14 cellular contexts compared by ENCODE assay signal in the genomic region with DNA sequence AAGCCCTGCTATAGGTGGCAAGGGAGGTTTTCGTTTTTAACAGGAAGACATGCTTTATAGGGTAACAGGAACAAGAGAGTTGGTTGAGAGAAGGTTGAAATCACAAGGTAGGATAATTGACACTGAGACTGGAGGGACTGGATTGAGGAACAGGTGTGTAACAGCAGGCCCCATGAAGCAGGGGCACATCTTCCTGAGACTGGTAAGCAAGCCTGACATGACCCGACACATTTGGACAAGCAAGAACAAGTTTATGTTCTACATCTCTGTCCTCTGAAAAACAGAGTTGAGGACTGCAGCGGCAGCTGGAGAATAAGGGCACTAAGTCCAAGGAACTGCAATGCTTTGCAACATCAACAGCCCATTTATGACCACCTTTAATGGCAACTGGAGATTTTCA. TPM values are rescaled to one million over a fixed set of nuclear protein-coding genes. Genes with fewer than 3 reads are reported as not detected.
DNase-seq lines count a peak whose midpoint lies in the region; ATAC-seq and TF ChIP-seq lines count a peak whose summit lies in the region.
"Had no signal": no experiment of that assay in that cellular context is flagged by ENCODE, and none has a peak within 500 bp of the region (broad histone marks: within the 10 kb centered on the region; RNA-seq: fewer than 3 reads in every experiment).

No MANE protein-coding gene starts in this region.

- H3K36me3 Mint-ChIP-seq in HFFc6 (ENCODE audit: low read depth): peaks cover 52% of the 10 kb centered on the region
- peaks cover 33% of the 10 kb centered on the region for H3K36me3 Mint-ChIP-seq in activated naive CD8-positive, alpha-beta T cell treated with anti-CD3 and anti-CD28 coated beads, Interleukin-2, amount 10 ng/mL, durations not matched to agents 7 days and 5 days
- peaks cover 76% of the 10 kb centered on the region for H3K36me3 Mint-ChIP-seq in nephron progenitor cell (ENCODE audit: low read depth)

- peaks cover 84% of the 10 kb centered on the region for H3F3A ChIP-seq in SK-N-SH (replicated peaks; ENCODE audit: insufficient read depth)

- TF ChIP-seq EP300 in SK-N-SH (IDR thresholded peaks at IDR 0.05; ENCODE audit: borderline replicate concordance in 1 of 2, low read depth in 1 of 2, low read length in 1 of 2): no peak

- 79% methylated on average over 3 of the region's 3 CpGs for WGBS in SK-N-SH (ENCODE audit: low lambda C conversion rate)

- 0 out of 2 replicates have a peak overlapping the region, but pooled peaks have one; percentile 35 for H3K4me2 ChIP-seq in SK-N-SH

- H4K20me1 ChIP-seq in SK-N-SH (ENCODE audit: insufficient read depth): peaks cover 76% of the 10 kb centered on the region

- H3K9ac ChIP-seq in SK-N-SH: no peak overlapping the region

- peak overlapping the region in 1 of 2 experiments; percentile 75; a peak in 1 of 4 replicates for H3K27ac ChIP-seq in SK-N-SH (ENCODE audit: low read depth in 2 of 2, low read length in 1 of 2)
- H3K27ac ChIP-seq: heart right ventricle, testis had no signal

- H3K4me1 Mint-ChIP-seq in HFFc6 (ENCODE audit: low read depth) (peaks cover 69% of the 10 kb centered on the region), nephron progenitor cell (peaks cover 47% of the 10 kb centered on the region)
- H3K4me1 Mint-ChIP-seq in activated naive CD8-positive, alpha-beta T cell treated with anti-CD3 and anti-CD28 coated beads, Interleukin-2, amount 10 ng/mL, durations not matched to agents 7 days and 5 days: peaks cover 33% of the 10 kb centered on the region

- H3K4me3 ChIP-seq in SK-N-SH (ENCODE audit: low read depth in 2 of 2, low read length in 1 of 2): no peak overlapping the region
- H3K4me3 ChIP-seq: heart right ventricle, testis had no signal

- peaks cover 50% of the 10 kb centered on the region for H3K79me2 ChIP-seq in SK-N-SH (ENCODE audit: insufficient read depth)

- TF ChIP-seq CTCF in SK-N-SH (IDR thresholded peaks at IDR 0.05) (no peak), HFFc6 (IDR thresholded peaks at IDR 0.05) (no peak), nephron progenitor cell (IDR thresholded peaks at IDR 0.05) (no peak), GM10266 (IDR thresholded peaks at IDR 0.05; ENCODE audit: control insufficient read depth, insufficient read depth, low read depth, missing control alignments) (no peak)

- H3K36me3 ChIP-seq in SK-N-SH (replicated peaks in 1 of 2; ENCODE audit: control insufficient read depth in 1 of 2, insufficient read depth in 2 of 2, low read length in 1 of 2): peaks cover 68 to 77% of the 10 kb centered on the region in 2 experiments

- no peak overlapping the region for H2AFZ ChIP-seq in SK-N-SH (ENCODE audit: low read depth)

- no peaks in the 10 kb centered on the region for H3K9me3 ChIP-seq in SK-N-SH
- H3K9me3 ChIP-seq: heart right ventricle, testis had no signal

- CTCF ChIA-PET in SK-N-SH (lab: Yijun Ruan, JAX): interaction anchor here (1.0 kb wide), 1 partner anchor 384 kb away, joined by 3 read pairs; no protein-coding TSS in a partner anchor

- H3K27ac Mint-ChIP-seq in HFFc6: peak overlapping the region; percentile 80
- H3K27ac Mint-ChIP-seq in activated naive CD8-positive, alpha-beta T cell treated with anti-CD3 and anti-CD28 coated beads, Interleukin-2, amount 10 ng/mL, durations not matched to agents 7 days and 5 days: peak overlapping the region; percentile 76
- H3K27ac Mint-ChIP-seq in nephron progenitor cell: peak overlapping the region; percentile 97

- ATAC-seq in SK-N-SH treated with all-trans-retinoic acid at 6 μM for 48 hours: no peak
- ATAC-seq in activated naive CD8-positive, alpha-beta T cell treated with anti-CD3 and anti-CD28 coated beads, Interleukin-2, amount 10 ng/mL, durations not matched to agents 7 days and 5 days (ENCODE audit: low read depth): no peak
- ATAC-seq: heart right ventricle, left lobe of liver had no signal

- peaks cover 6% of the 10 kb centered on the region; the same call in 1 of the 2 replicates for H3K27me3 Mint-ChIP-seq in HFFc6 (ENCODE audit: insufficient read depth)
- H3K27me3 Mint-ChIP-seq in activated naive CD8-positive, alpha-beta T cell treated with anti-CD3 and anti-CD28 coated beads, Interleukin-2, amount 10 ng/mL, durations not matched to agents 7 days and 5 days: no peaks in the 10 kb centered on the region
- no peaks in the 10 kb centered on the region for H3K27me3 Mint-ChIP-seq in nephron progenitor cell (ENCODE audit: low read depth, poor library complexity)

- TF ChIP-seq RAD21 in SK-N-SH (IDR thresholded peaks at IDR 0.05; ENCODE audit: low read length): no peak

- DNase-seq in SK-N-SH (no peak), HFFc6 (no peak), nephron progenitor cell (no peak), epidermal melanocyte (ENCODE audit: insufficient read length, low spot score) (no peak), GM10266 (ENCODE audit: extremely low spot score) (no peak)
- no peak for DNase-seq in activated naive CD8-positive, alpha-beta T cell treated with anti-CD3 and anti-CD28 coated beads, Interleukin-2, amount 10 ng/mL, durations not matched to agents 7 days and 5 days
- no peak for DNase-seq in stimulated activated CD4-positive, alpha-beta T cell treated with anti-CD3 and anti-CD28 coated beads, Interleukin-1b, Interleukin-23, amount 100 ng/mL, for 48 hours
- DNase-seq: heart right ventricle, NCI-H1436 treated with DMSO at 0.1 percent for 48 hours, NCI-H526 treated with DMSO at 0.1 percent for 48 hours, testis had no signal

- H3K9me2 ChIP-seq in SK-N-SH: no peaks in the 10 kb centered on the region

- peaks cover 30 to 56% of the 10 kb centered on the region in 2 experiments for H3K4me1 ChIP-seq in SK-N-SH (ENCODE audit: control insufficient read depth in 1 of 2, insufficient read depth in 2 of 2, low read depth in 1 of 2, low read length in 1 of 2)
- H3K4me1 ChIP-seq: testis had no signal

- POLR2A ChIA-PET in SK-N-SH (lab: Yijun Ruan, JAX): no interaction called here
- POLR2A ChIA-PET in activated naive CD8-positive, alpha-beta T cell treated with anti-CD3 and anti-CD28 coated beads, Interleukin-2, amount 10 ng/mL, durations not matched to agents 7 days and 5 days (lab: Charles Lee): no interaction called here

- no peaks in the 10 kb centered on the region for H3K9me3 Mint-ChIP-seq in HFFc6
- no peaks in the 10 kb centered on the region for H3K9me3 Mint-ChIP-seq in activated naive CD8-positive, alpha-beta T cell treated with anti-CD3 and anti-CD28 coated beads, Interleukin-2, amount 10 ng/mL, durations not matched to agents 7 days and 5 days
- no peaks in the 10 kb centered on the region for H3K9me3 Mint-ChIP-seq in nephron progenitor cell

- H3K27me3 ChIP-seq in SK-N-SH (ENCODE audit: insufficient read depth): no peaks in the 10 kb centered on the region
- H3K27me3 ChIP-seq: heart right ventricle, testis had no signal

- H3K4me3 Mint-ChIP-seq in HFFc6 (peak overlapping the region; percentile 50), nephron progenitor cell (no peak overlapping the region)
- H3K4me3 Mint-ChIP-seq in activated naive CD8-positive, alpha-beta T cell treated with anti-CD3 and anti-CD28 coated beads, Interleukin-2, amount 10 ng/mL, durations not matched to agents 7 days and 5 days: peak overlapping the region; percentile 23

TF ChIP-seq in SK-N-SH treated with all-trans-retinoic acid at 6 μM for 48 hours, 23 proteins besides CTCF, POLR2A, EP300 and RAD21 (continues in another document):
- no peak for TF ChIP-seq CSDC2 (CRISPR knock-in tag; IDR thresholded peaks at IDR 0.05)
- TF ChIP-seq, protein P1, sequence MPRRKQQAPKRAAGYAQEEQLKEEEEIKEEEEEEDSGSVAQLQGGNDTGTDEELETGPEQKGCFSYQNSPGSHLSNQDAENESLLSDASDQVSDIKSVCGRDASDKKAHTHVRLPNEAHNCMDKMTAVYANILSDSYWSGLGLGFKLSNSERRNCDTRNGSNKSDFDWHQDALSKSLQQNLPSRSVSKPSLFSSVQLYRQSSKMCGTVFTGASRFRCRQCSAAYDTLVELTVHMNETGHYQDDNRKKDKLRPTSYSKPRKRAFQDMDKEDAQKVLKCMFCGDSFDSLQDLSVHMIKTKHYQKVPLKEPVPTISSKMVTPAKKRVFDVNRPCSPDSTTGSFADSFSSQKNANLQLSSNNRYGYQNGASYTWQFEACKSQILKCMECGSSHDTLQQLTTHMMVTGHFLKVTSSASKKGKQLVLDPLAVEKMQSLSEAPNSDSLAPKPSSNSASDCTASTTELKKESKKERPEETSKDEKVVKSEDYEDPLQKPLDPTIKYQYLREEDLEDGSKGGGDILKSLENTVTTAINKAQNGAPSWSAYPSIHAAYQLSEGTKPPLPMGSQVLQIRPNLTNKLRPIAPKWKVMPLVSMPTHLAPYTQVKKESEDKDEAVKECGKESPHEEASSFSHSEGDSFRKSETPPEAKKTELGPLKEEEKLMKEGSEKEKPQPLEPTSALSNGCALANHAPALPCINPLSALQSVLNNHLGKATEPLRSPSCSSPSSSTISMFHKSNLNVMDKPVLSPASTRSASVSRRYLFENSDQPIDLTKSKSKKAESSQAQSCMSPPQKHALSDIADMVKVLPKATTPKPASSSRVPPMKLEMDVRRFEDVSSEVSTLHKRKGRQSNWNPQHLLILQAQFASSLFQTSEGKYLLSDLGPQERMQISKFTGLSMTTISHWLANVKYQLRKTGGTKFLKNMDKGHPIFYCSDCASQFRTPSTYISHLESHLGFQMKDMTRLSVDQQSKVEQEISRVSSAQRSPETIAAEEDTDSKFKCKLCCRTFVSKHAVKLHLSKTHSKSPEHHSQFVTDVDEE (CRISPR knock-in tag; IDR thresholded peaks at IDR 0.05): no peak
- TF ChIP-seq SNAI2 (CRISPR knock-in tag; IDR thresholded peaks at IDR 0.05): no peak

RNA-seq across cellular contexts. Expression of a gene that starts 5.2 kb away (rescaled TPM):
- polyA plus RNA-seq in SK-N-SH (2012; rRNA removed): 2,440 and 2,716 TPM in 2 replicates
- 3,019 and 3,365 TPM in 2 replicates for polyA plus RNA-seq in SK-N-SH (2012; cell fraction: cytosol; rRNA removed)
- 414 and 750 TPM in 2 replicates for polyA plus RNA-seq in SK-N-SH (2012; cell fraction: nucleus; rRNA removed)
- 100 to 1,000 TPM; 572 to 721 (median 650) TPM for total RNA-seq in HFFc6 (2021; fragmentation: NEBNext Ultra II Directional; extraction: Animal tissue kit (Norgen Biotek cat#: 25700))
- 100 to 1,000 TPM; 895 to 956 TPM for total RNA-seq in activated naive CD8-positive, alpha-beta T cell treated with anti-CD3 and anti-CD28 coated beads, Interleukin-2, amount 10 ng/mL, durations not matched to agents 7 days and 5 days

RNA-seq across cellular contexts. Expression of a gene that starts 33.0 kb away (rescaled TPM):
- polyA plus RNA-seq in SK-N-SH (2012; rRNA removed): 1.5 and 1.8 TPM in 2 replicates
- 2.3 and 2.5 TPM in 2 replicates for polyA plus RNA-seq in SK-N-SH (2012; cell fraction: cytosol; rRNA removed)
- 0.47 and 0.80 TPM in 2 replicates for polyA plus RNA-seq in SK-N-SH (2012; cell fraction: nucleus; rRNA removed)
- total RNA-seq in HFFc6 (2021; fragmentation: NEBNext Ultra II Directional; extraction: Animal tissue kit (Norgen Biotek cat#: 25700)): 1 to 10 TPM; 3.1 to 7.2 (median 6.6) TPM
- 1 to 10 TPM; 7.9 to 8.2 TPM for total RNA-seq in activated naive CD8-positive, alpha-beta T cell treated with anti-CD3 and anti-CD28 coated beads, Interleukin-2, amount 10 ng/mL, durations not matched to agents 7 days and 5 days

RNA-seq across cellular contexts. Expression of a gene that starts 33.9 kb away (rescaled TPM):
- 0.41 and 0.44 TPM in 2 replicates for polyA plus RNA-seq in SK-N-SH (2012; rRNA removed)
- 0.15 and 0.39 TPM in 2 replicates for polyA plus RNA-seq in SK-N-SH (2012; cell fraction: cytosol; rRNA removed)
- polyA plus RNA-seq in SK-N-SH (2012; cell fraction: nucleus; rRNA removed): 0.43 and 0.94 TPM in 2 replicates
- total RNA-seq in HFFc6 (2021; fragmentation: NEBNext Ultra II Directional; extraction: Animal tissue kit (Norgen Biotek cat#: 25700)): under 1 TPM in 2 of 6 experiments, not detected in 4; 0.27 to 0.55 TPM
- total RNA-seq in activated naive CD8-positive, alpha-beta T cell treated with anti-CD3 and anti-CD28 coated beads, Interleukin-2, amount 10 ng/mL, durations not matched to agents 7 days and 5 days: under 1 TPM in 1 of 2 experiments, not detected in 1; 0.40 TPM
- total RNA-seq: epithelial cell of proximal tubule, left lobe of liver had no signal
